In genomic region chr14:71415404-71415690, GRCh38 we compare ENCODE assay signal across 21 cellular contexts.
A peak's percentile ranks its signal among the peaks of the same experiment; 100 is the strongest.
DNase-seq lines count a peak whose midpoint lies in the region; ATAC-seq, FAIRE-seq and TF ChIP-seq lines count a peak whose summit lies in the region.
"Had no signal": no experiment of that assay in that cellular context is flagged by ENCODE, and none has a peak within 500 bp of the region (broad histone marks: within the 10 kb centered on the region; RNA-seq: fewer than 3 reads in every experiment).

No MANE protein-coding gene starts in this region.

- H3K4me3 Mint-ChIP-seq in astrocyte (ENCODE audit: unreplicated experiment) = no peak overlapping the region
- H3K4me3 Mint-ChIP-seq in stimulated activated naive B cell treated with anti-CD40 and anti-IgM and Interleukin-4, amounts not matched to agents 10 μg/mL and 1 μg/mL and 100 μg/mL, for 72 hours = no peak overlapping the region
- H3K4me3 Mint-ChIP-seq: activated naive CD8-positive, alpha-beta T cell treated with anti-CD3 and anti-CD28 coated beads, Interleukin-2, amount 10 ng/mL, durations not matched to agents 7 days and 5 days; CD14-positive monocyte; immature natural killer cell; natural killer cell treated with Interleukin-12 subunit alpha and Interleukin-12 subunit beta and Interleukin-15 and Interleukin-18, amount 100 ng/mL, for 72 hours; type B pancreatic cell; WTC11 had no signal

- ATAC-seq in stimulated activated naive B cell treated with anti-CD40 and anti-IgM and Interleukin-4, amounts not matched to agents 10 μg/mL and 1 μg/mL and 100 μg/mL, for 72 hours (replicated peaks) = no peak
- ATAC-seq in mucosa of descending colon = no peak
- ATAC-seq: natural killer cell treated with Interleukin-12 subunit alpha and Interleukin-12 subunit beta and Interleukin-15 and Interleukin-18, amount 100 ng/mL, for 72 hours; WTC11 had no signal

- no peaks in the 10 kb centered on the region for H3K36me3 Mint-ChIP-seq in astrocyte (ENCODE audit: low read depth, unreplicated experiment)
- peaks cover 25 to 39% of the 10 kb centered on the region in 2 donors for H3K36me3 Mint-ChIP-seq in stimulated activated naive B cell treated with anti-CD40 and anti-IgM and Interleukin-4, amounts not matched to agents 10 μg/mL and 1 μg/mL and 100 μg/mL, for 72 hours
- H3K36me3 Mint-ChIP-seq: natural killer cell treated with Interleukin-12 subunit alpha and Interleukin-12 subunit beta and Interleukin-15 and Interleukin-18, amount 100 ng/mL, for 72 hours had no signal

- FAIRE-seq in astrocyte (lab: Jason Lieb, UNC) = no peak
- FAIRE-seq: H1 had no signal

- H2AFZ ChIP-seq in astrocyte (ENCODE audit: low read depth, low read length) = no peak overlapping the region

- H3K36me3 ChIP-seq in astrocyte (ENCODE audit: insufficient read depth, low read length) (no peaks in the 10 kb centered on the region), mucosa of descending colon (ENCODE audit: low read depth) (no peaks in the 10 kb centered on the region)

- H3K9me3 Mint-ChIP-seq in astrocyte (ENCODE audit: unreplicated experiment) = peaks cover 2% of the 10 kb centered on the region
- H3K9me3 Mint-ChIP-seq in stimulated activated naive B cell treated with anti-CD40 and anti-IgM and Interleukin-4, amounts not matched to agents 10 μg/mL and 1 μg/mL and 100 μg/mL, for 72 hours = no peaks in the 10 kb centered on the region
- H3K9me3 Mint-ChIP-seq: immature natural killer cell; natural killer cell treated with Interleukin-12 subunit alpha and Interleukin-12 subunit beta and Interleukin-15 and Interleukin-18, amount 100 ng/mL, for 72 hours had no signal

- intact Hi-C loops in mucosa of descending colon (cut with DNase I, micrococcal nuclease) = no loop called here

- H3K27ac ChIP-seq in astrocyte (ENCODE audit: low read depth, low read length) = peak overlapping the region; percentile 56

- H3K4me1 ChIP-seq in astrocyte (ENCODE audit: insufficient read depth, low read length) (peaks cover 9% of the 10 kb centered on the region), mucosa of descending colon (ENCODE audit: low read depth) (no peaks in the 10 kb centered on the region)

- no peak for TF ChIP-seq CTCF in astrocyte (IDR thresholded peaks at IDR 0.05; ENCODE audit: insufficient read depth, low read depth, low read length)
- no peak for TF ChIP-seq CTCF in fibroblast of villous mesenchyme (IDR thresholded peaks at IDR 0.05; ENCODE audit: insufficient read depth, low read depth, low read length)
- TF ChIP-seq CTCF in mucosa of descending colon (IDR thresholded peaks at IDR 0.05) = no peak

- H3K9ac ChIP-seq in astrocyte (ENCODE audit: low read length) = peak overlapping the region; percentile 42

- no peaks in the 10 kb centered on the region for H3K27me3 Mint-ChIP-seq in astrocyte (ENCODE audit: low read depth, unreplicated experiment)
- no peaks in the 10 kb centered on the region for H3K27me3 Mint-ChIP-seq in stimulated activated naive B cell treated with anti-CD40 and anti-IgM and Interleukin-4, amounts not matched to agents 10 μg/mL and 1 μg/mL and 100 μg/mL, for 72 hours
- H3K27me3 Mint-ChIP-seq: activated naive CD8-positive, alpha-beta T cell treated with anti-CD3 and anti-CD28 coated beads, Interleukin-2, amount 10 ng/mL, durations not matched to agents 7 days and 5 days; natural killer cell treated with Interleukin-12 subunit alpha and Interleukin-12 subunit beta and Interleukin-15 and Interleukin-18, amount 100 ng/mL, for 72 hours; progenitor cell of endocrine pancreas; type B pancreatic cell had no signal

- peaks cover 3% of the 10 kb centered on the region for H3K4me1 Mint-ChIP-seq in astrocyte (ENCODE audit: low read depth, unreplicated experiment)
- H3K4me1 Mint-ChIP-seq in stimulated activated naive B cell treated with anti-CD40 and anti-IgM and Interleukin-4, amounts not matched to agents 10 μg/mL and 1 μg/mL and 100 μg/mL, for 72 hours = peaks cover 31 to 48% of the 10 kb centered on the region in 2 donors

- H3K4me2 ChIP-seq in astrocyte (ENCODE audit: low read length) = peak overlapping the region; percentile 64

- peak; percentile 64 for DNase-seq in HCEC 1CT
- peak; percentile 69 for DNase-seq in astrocyte (ENCODE audit: low read depth)
- DNase-seq in fibroblast of villous mesenchyme (ENCODE audit: low read depth) = peak; percentile 76
- DNase-seq in stimulated activated naive B cell treated with anti-CD40 and anti-IgM and Interleukin-4, amounts not matched to agents 10 μg/mL and 1 μg/mL and 100 μg/mL, for 72 hours = no peak
- DNase-seq in mucosa of descending colon = no peak
- DNase-seq in NCI-H1436 (lab: John Stamatoyannopoulos, UW) = no peak
- no peak for DNase-seq in HUDEP-2 (lab: John Stamatoyannopoulos, UW; ENCODE audit: unreplicated experiment in 76 of 76)
- DNase-seq: activated naive CD8-positive, alpha-beta T cell treated with anti-CD3 and anti-CD28 coated beads, Interleukin-2, amount 10 ng/mL, durations not matched to agents 7 days and 5 days; caudate nucleus; effector CD4-positive, alpha-beta T cell; glutamatergic neuron; immature natural killer cell; NCI-H1417; SHP77 treated with DMSO at 0.1 percent for 48 hours; T-helper 2 cell had no signal

- no peak overlapping the region for H3K4me3 ChIP-seq in astrocyte (ENCODE audit: insufficient read depth, low read depth, low read length)
- no peak overlapping the region for H3K4me3 ChIP-seq in fibroblast of villous mesenchyme (ENCODE audit: low read depth, low read length)
- no peak overlapping the region for H3K4me3 ChIP-seq in mucosa of descending colon

- H3K79me2 ChIP-seq in astrocyte (ENCODE audit: insufficient read depth, low read length) = peaks cover 46% of the 10 kb centered on the region

- no peak overlapping the region for H3K27ac Mint-ChIP-seq in astrocyte (ENCODE audit: unreplicated experiment)
- peak overlapping the region; percentile 9 for H3K27ac Mint-ChIP-seq in stimulated activated naive B cell treated with anti-CD40 and anti-IgM and Interleukin-4, amounts not matched to agents 10 μg/mL and 1 μg/mL and 100 μg/mL, for 72 hours
- H3K27ac Mint-ChIP-seq: activated naive CD8-positive, alpha-beta T cell treated with anti-CD3 and anti-CD28 coated beads, Interleukin-2, amount 10 ng/mL, durations not matched to agents 7 days and 5 days; CD14-positive monocyte; immature natural killer cell; natural killer cell treated with Interleukin-12 subunit alpha and Interleukin-12 subunit beta and Interleukin-15 and Interleukin-18, amount 100 ng/mL, for 72 hours; progenitor cell of endocrine pancreas; type B pancreatic cell; WTC11 had no signal

- H3K27me3 ChIP-seq in astrocyte (ENCODE audit: insufficient read depth, low read length) = no peaks in the 10 kb centered on the region

- no peaks in the 10 kb centered on the region for H3K9me3 ChIP-seq in astrocyte (ENCODE audit: insufficient read depth, low read depth, low read length)
- no peaks in the 10 kb centered on the region for H3K9me3 ChIP-seq in mucosa of descending colon

- H4K20me1 ChIP-seq in astrocyte (ENCODE audit: insufficient read depth, low read length) = peaks cover 5% of the 10 kb centered on the region

Comparison
In these comparisons a context has a peak if more than half of its experiments do, and no peak if none do; other contexts are left out.
1. DNase-seq: peak in HCEC 1CT (single experiment), astrocyte (single experiment) and fibroblast of villous mesenchyme (single experiment); none in stimulated activated naive B cell treated with anti-CD40 and anti-IgM and Interleukin-4, amounts not matched to agents 10 μg/mL and 1 μg/mL and 100 μg/mL, for 72 hours (single experiment), mucosa of descending colon (0 of 3), NCI-H1436 (single experiment) and HUDEP-2 (0 of 76).